Comparison of ENCODE assay signal across 13 cellular contexts in the genomic region with DNA sequence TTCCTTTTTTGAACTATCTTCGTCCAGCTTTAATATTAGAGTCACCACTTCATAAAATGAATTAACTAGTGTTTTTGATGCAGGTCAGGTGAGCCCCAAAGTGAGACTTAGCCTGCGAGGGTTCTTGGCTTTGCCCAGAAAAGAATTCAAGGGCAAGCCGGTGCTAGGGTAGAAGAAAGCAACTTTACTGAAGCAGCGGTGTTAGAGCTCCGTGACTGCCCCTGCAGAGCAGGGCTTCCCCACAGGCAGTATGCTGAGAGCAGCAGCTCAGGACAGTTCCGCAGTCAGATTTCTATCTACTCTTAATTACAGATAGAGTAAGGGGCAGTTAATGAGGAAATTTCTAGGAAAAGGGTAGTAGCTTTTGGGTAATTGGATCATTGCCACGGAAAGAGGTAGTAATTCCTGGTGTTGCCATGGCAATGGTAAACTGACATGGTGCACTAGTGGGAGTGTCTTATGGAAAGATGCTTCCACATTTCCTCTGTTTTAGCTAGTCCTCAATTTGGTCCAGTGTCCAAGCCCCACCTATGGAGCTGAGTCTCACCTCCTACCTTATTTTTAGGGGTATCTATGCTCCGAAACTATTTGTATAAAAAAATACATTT.
DNase-seq lines count a peak whose midpoint lies in the region; ATAC-seq, FAIRE-seq and TF ChIP-seq lines count a peak whose summit lies in the region.
"Had no signal": no experiment of that assay in that cellular context is flagged by ENCODE, and none has a peak within 500 bp of the region (broad histone marks: within the 10 kb centered on the region; RNA-seq: fewer than 3 reads in every experiment).

No MANE protein-coding gene starts in this region.

- H4K8ac ChIP-seq in mesendoderm (ENCODE audit: low read depth, low read length), result no peak overlapping the region

- H3K23ac ChIP-seq in mesendoderm (ENCODE audit: low read length), result no peak overlapping the region

- H3K36me3 Mint-ChIP-seq in activated CD4-positive, alpha-beta T cell treated with anti-CD3 and anti-CD28 coated beads, Interleukin-2, amount 10 ng/mL, durations not matched to agents 24 days and 14 days (ENCODE audit: low read depth), result no peaks in the 10 kb centered on the region
- no peaks in the 10 kb centered on the region for H3K36me3 Mint-ChIP-seq in stimulated activated naive B cell treated with anti-CD40 and anti-IgM and Interleukin-4, amounts not matched to agents 10 μg/mL and 1 μg/mL and 100 μg/mL, for 72 hours

- intact Hi-C loops in activated CD4-positive, alpha-beta T cell treated with anti-CD3 and anti-CD28 coated beads, Interleukin-2, amount 10 ng/mL, durations not matched to agents 24 days and 14 days (cut with micrococcal nuclease), result no loop called here
- intact Hi-C loops in K562 (cut with micrococcal nuclease), result no loop called here
- intact Hi-C loops in left lung (cut with DNase I), result no loop called here

- no peak overlapping the region for H2BK5ac ChIP-seq in mesendoderm (ENCODE audit: low read length)

- H3K27ac ChIP-seq in K562 (ENCODE audit: extremely low read depth, low read depth, low read length) (no peak overlapping the region), mesendoderm (ENCODE audit: low read depth, low read length) (no peak overlapping the region), left lung (no peak overlapping the region)
- H3K27ac ChIP-seq: A549 had no signal

- no peak for TF ChIP-seq EP300 in K562 (IDR thresholded peaks at IDR 0.05; ENCODE audit: low read length)

- no peak overlapping the region for H2AK5ac ChIP-seq in mesendoderm (ENCODE audit: low read length)

- H3K36me3 ChIP-seq in K562 (ENCODE audit: control insufficient read depth, insufficient read depth, low read length) (no peaks in the 10 kb centered on the region), mesendoderm (ENCODE audit: control insufficient read depth, insufficient read depth, low read length) (no peaks in the 10 kb centered on the region), left lung (no peaks in the 10 kb centered on the region)

- BruUV-seq in K562 (replicated peaks; lab: Mats Ljungman, UMichigan), result no TSS peak

- no peaks in the 10 kb centered on the region for H3K4me1 Mint-ChIP-seq in activated CD4-positive, alpha-beta T cell treated with anti-CD3 and anti-CD28 coated beads, Interleukin-2, amount 10 ng/mL, durations not matched to agents 24 days and 14 days
- H3K4me1 Mint-ChIP-seq in stimulated activated naive B cell treated with anti-CD40 and anti-IgM and Interleukin-4, amounts not matched to agents 10 μg/mL and 1 μg/mL and 100 μg/mL, for 72 hours, result no peaks in the 10 kb centered on the region

- H3K4me3 Mint-ChIP-seq in activated CD4-positive, alpha-beta T cell treated with anti-CD3 and anti-CD28 coated beads, Interleukin-2, amount 10 ng/mL, durations not matched to agents 24 days and 14 days, result no peak overlapping the region
- no peak overlapping the region for H3K4me3 Mint-ChIP-seq in stimulated activated naive B cell treated with anti-CD40 and anti-IgM and Interleukin-4, amounts not matched to agents 10 μg/mL and 1 μg/mL and 100 μg/mL, for 72 hours
- H3K4me3 Mint-ChIP-seq: H9 had no signal

- no peak overlapping the region for H3K4me2 ChIP-seq in K562 (ENCODE audit: insufficient read depth, low read length)
- H3K4me2 ChIP-seq in mesendoderm (ENCODE audit: low read length), result no peak overlapping the region
- H3K4me2 ChIP-seq: A549 had no signal

- peaks cover 3% of the 10 kb centered on the region for H3K9me3 Mint-ChIP-seq in activated CD4-positive, alpha-beta T cell treated with anti-CD3 and anti-CD28 coated beads, Interleukin-2, amount 10 ng/mL, durations not matched to agents 24 days and 14 days
- H3K9me3 Mint-ChIP-seq in stimulated activated naive B cell treated with anti-CD40 and anti-IgM and Interleukin-4, amounts not matched to agents 10 μg/mL and 1 μg/mL and 100 μg/mL, for 72 hours, result no peaks in the 10 kb centered on the region
- H3K9me3 Mint-ChIP-seq: H9 had no signal

- no peaks in the 10 kb centered on the region for H3K27me3 Mint-ChIP-seq in activated CD4-positive, alpha-beta T cell treated with anti-CD3 and anti-CD28 coated beads, Interleukin-2, amount 10 ng/mL, durations not matched to agents 24 days and 14 days
- H3K27me3 Mint-ChIP-seq in stimulated activated naive B cell treated with anti-CD40 and anti-IgM and Interleukin-4, amounts not matched to agents 10 μg/mL and 1 μg/mL and 100 μg/mL, for 72 hours, result no peaks in the 10 kb centered on the region

- no peaks in the 10 kb centered on the region for H3K9me3 ChIP-seq in K562 (replicated peaks; ENCODE audit: control insufficient read depth, insufficient read depth, low read depth, low read length)
- H3K9me3 ChIP-seq in left lung, result no peaks in the 10 kb centered on the region
- H3K9me3 ChIP-seq: A549 had no signal

- no peak overlapping the region for H3K4ac ChIP-seq in mesendoderm (ENCODE audit: low read depth, low read length)

- H2AFZ ChIP-seq in K562 (ENCODE audit: low read depth, low read length), result no peak overlapping the region

- no peaks in the 10 kb centered on the region for H3K79me1 ChIP-seq in mesendoderm (ENCODE audit: low read length)

- no peaks in the 10 kb centered on the region for H3K9me1 ChIP-seq in K562 (ENCODE audit: control insufficient read depth, insufficient read depth, low read length)

- CTCF ChIA-PET in K562 (lab: Yijun Ruan, JAX; ENCODE audit: low intra/inter-chr PET ratio), result no interaction called here

- H4K20me1 ChIP-seq in K562 (replicated peaks; ENCODE audit: control insufficient read depth, insufficient read depth, low read length), result no peaks in the 10 kb centered on the region

- H3K56ac ChIP-seq in mesendoderm (ENCODE audit: low read length), result no peak overlapping the region

- WGBS in K562 (ENCODE audit: insufficient coverage, low coverage, missing lambda C conversion rate), result 1% methylated on average over 8 of the region's 8 CpGs
- WGBS in mesendoderm (ENCODE audit: extremely low coverage, insufficient coverage, low lambda C conversion rate), result no CpG with 5 or more reads among the region's 8 CpGs

- H2BK15ac ChIP-seq in mesendoderm (replicated peaks; ENCODE audit: low read depth), result no peak overlapping the region

- TF ChIP-seq POLR2A in K562 (conservative IDR thresholded peaks at IDR 0.05), result no peak

- no peaks in the 10 kb centered on the region for H3K4me1 ChIP-seq in K562 (replicated peaks in 1 of 2; ENCODE audit: control insufficient read depth in 2 of 2, insufficient read depth in 2 of 2, low read length in 2 of 2)
- no peaks in the 10 kb centered on the region for H3K4me1 ChIP-seq in mesendoderm (ENCODE audit: control insufficient read depth, low read depth, low read length)
- no peaks in the 10 kb centered on the region for H3K4me1 ChIP-seq in left lung
- H3K4me1 ChIP-seq: A549 had no signal

- TF ChIP-seq CTCF in K562 (IDR thresholded peaks at IDR 0.05 in 2 of 3, conservative IDR thresholded peaks at IDR 0.05 in 1 of 3; ENCODE audit: insufficient read depth in 2 of 3, low read depth in 1 of 3, low read length in 3 of 3), result no peak
- no peak for TF ChIP-seq CTCF in left lung (IDR thresholded peaks at IDR 0.05)

- H3K18ac ChIP-seq in mesendoderm (ENCODE audit: low read length), result no peak overlapping the region

- no peak for ATAC-seq in K562
- ATAC-seq in stimulated activated naive B cell treated with anti-CD40 and anti-IgM and Interleukin-4, amounts not matched to agents 10 μg/mL and 1 μg/mL and 100 μg/mL, for 72 hours (replicated peaks), result no peak
- ATAC-seq in left lung, result no peak
- no peak for ATAC-seq in GM18858 (IDR thresholded peaks at IDR 0.05; ENCODE audit: unreplicated experiment)
- ATAC-seq: A549 had no signal

- POLR2A ChIA-PET in K562 (lab: Yijun Ruan, JAX), result no interaction called here

- H3K9ac ChIP-seq in K562 (ENCODE audit: insufficient read depth in 1 of 2, low read depth in 2 of 2, low read length in 2 of 2), result no peak overlapping the region
- H3K9ac ChIP-seq in mesendoderm (ENCODE audit: low read length), result no peak overlapping the region

- H3K4me3 ChIP-seq in K562, result no peak overlapping the region
- H3K4me3 ChIP-seq in mesendoderm (ENCODE audit: low read length), result no peak overlapping the region
- no peak overlapping the region for H3K4me3 ChIP-seq in left lung
- H3K4me3 ChIP-seq: A549 had no signal

- H3K27me3 ChIP-seq in K562 (ENCODE audit: control insufficient read depth in 2 of 2, insufficient read depth in 2 of 2, low read length in 2 of 2) (no peaks in the 10 kb centered on the region; a peak in 1 of 5 replicates), mesendoderm (ENCODE audit: insufficient read depth, low read length, poor library complexity) (no peaks in the 10 kb centered on the region), left lung (no peaks in the 10 kb centered on the region)

- no peak overlapping the region for H2BK120ac ChIP-seq in mesendoderm (ENCODE audit: low read depth, low read length)

- no peak overlapping the region for H3K27ac Mint-ChIP-seq in activated CD4-positive, alpha-beta T cell treated with anti-CD3 and anti-CD28 coated beads, Interleukin-2, amount 10 ng/mL, durations not matched to agents 24 days and 14 days
- H3K27ac Mint-ChIP-seq in stimulated activated naive B cell treated with anti-CD40 and anti-IgM and Interleukin-4, amounts not matched to agents 10 μg/mL and 1 μg/mL and 100 μg/mL, for 72 hours, result peak overlapping the region; percentile 84
- H3K27ac Mint-ChIP-seq: H9 had no signal

- no peak for FAIRE-seq in K562 (lab: Jason Lieb, UNC)
- FAIRE-seq: A549 had no signal

- peak; percentile 34 for DNase-seq in activated CD4-positive, alpha-beta T cell treated with anti-CD3 and anti-CD28 coated beads, Interleukin-2, amount 10 ng/mL, durations not matched to agents 24 days and 14 days
- no peak for DNase-seq in activated CD4-positive, alpha-beta T cell treated with anti-CD3 and anti-CD28 coated beads for 4 hours
- no peak for DNase-seq in K562 (ENCODE audit: extremely low read depth in 1 of 4, low spot score in 3 of 4)
- peak; percentile 26 for DNase-seq in mesendoderm
- no peak for DNase-seq in stimulated activated naive B cell treated with anti-CD40 and anti-IgM and Interleukin-4, amounts not matched to agents 10 μg/mL and 1 μg/mL and 100 μg/mL, for 72 hours
- no peak for DNase-seq in left lung
- DNase-seq in NCI-H1417 treated with DMSO at 0.1 percent for 48 hours (lab: John Stamatoyannopoulos, UW), result no peak
- DNase-seq: DMS53, GF-D8, H9, IMR-90 had no signal

- TF ChIP-seq RAD21 in K562 (CRISPR knock-in tag; conservative IDR thresholded peaks at IDR 0.05 in 1 of 2, IDR thresholded peaks at IDR 0.05 in 1 of 2), result no peak

- no peak overlapping the region for H4K5ac ChIP-seq in mesendoderm (ENCODE audit: low read length)

- in situ Hi-C loops in K562 (cut with MboI), result no loop called here

- no peaks in the 10 kb centered on the region for H3K79me2 ChIP-seq in K562 (ENCODE audit: control insufficient read depth, insufficient read depth, low read length)
- no peaks in the 10 kb centered on the region for H3K79me2 ChIP-seq in mesendoderm (ENCODE audit: control insufficient read depth, insufficient read depth, low read length)

TF ChIP-seq in K562, 482 proteins besides CTCF, POLR2A, EP300 and RAD21 (continues in another document):
- TF ChIP-seq ZSCAN29 (IDR thresholded peaks at IDR 0.05), result no peak

Comparison
In these comparisons a context has a peak if more than half of its experiments do, and no peak if none do; other contexts are left out.
1. DNase-seq: peak in activated CD4-positive, alpha-beta T cell treated with anti-CD3 and anti-CD28 coated beads, Interleukin-2, amount 10 ng/mL, durations not matched to agents 24 days and 14 days (single experiment) and mesendoderm (single experiment); none in activated CD4-positive, alpha-beta T cell treated with anti-CD3 and anti-CD28 coated beads for 4 hours (0 of 2), K562 (0 of 4), stimulated activated naive B cell treated with anti-CD40 and anti-IgM and Interleukin-4, amounts not matched to agents 10 μg/mL and 1 μg/mL and 100 μg/mL, for 72 hours (single experiment), left lung (0 of 2) and NCI-H1417 treated with DMSO at 0.1 percent for 48 hours (single experiment).